ENCODE assay signal across 8 cellular contexts in genomic region chr9:5714501-5715401, GRCh38.
DNase-seq lines count a peak whose midpoint lies in the region; ATAC-seq, FAIRE-seq and TF ChIP-seq lines count a peak whose summit lies in the region.

No MANE protein-coding gene starts in this region.

- no peak overlapping the region for H3K4me3 Mint-ChIP-seq in MCF 10A (ENCODE audit: unreplicated experiment)

- no peaks in the 10 kb centered on the region for H3K9me3 Mint-ChIP-seq in MCF 10A (ENCODE audit: unreplicated experiment)

- H3K27me3 Mint-ChIP-seq in MCF 10A (ENCODE audit: insufficient read depth, unreplicated experiment): no peaks in the 10 kb centered on the region

- no peak for ATAC-seq in HG03378 (IDR thresholded peaks at IDR 0.05; ENCODE audit: unreplicated experiment)
- ATAC-seq in HG02763 (IDR thresholded peaks at IDR 0.05; ENCODE audit: unreplicated experiment): no peak

- no peaks in the 10 kb centered on the region for H3K27me3 ChIP-seq in breast epithelium

- TF ChIP-seq POLR2A in breast epithelium (IDR thresholded peaks at IDR 0.05): no peak

- BruUV-seq in MCF 10A (replicated peaks; lab: Mats Ljungman, UMichigan): no TSS peak

- H3K27ac ChIP-seq in breast epithelium: no peak overlapping the region

- peaks cover 51% of the 10 kb centered on the region for H3K36me3 Mint-ChIP-seq in MCF 10A (ENCODE audit: insufficient read depth, unreplicated experiment)

- CTCF ChIA-PET in MCF 10A (lab: Yijun Ruan, JAX): interaction anchor here (0.6 to 1.2 kb wide), 7 partner anchors 55 to 1335 kb away, joined by 3 to 4 read pairs (median 3); partner anchors contain the start of gene CD274

- peaks cover 6% of the 10 kb centered on the region for H3K4me1 Mint-ChIP-seq in MCF 10A (ENCODE audit: insufficient read depth, unreplicated experiment)

- H3K36me3 ChIP-seq in breast epithelium: no peaks in the 10 kb centered on the region

- FAIRE-seq in urothelium cell line (lab: Jason Lieb, UNC): no peak

- intact Hi-C loops in MCF 10A (cut with micrococcal nuclease): loop anchor here (1.0 kb wide), 3 partner anchors 85 to 264 kb away; partner anchors contain the start of genes CD274 and RIC1
- intact Hi-C loops in breast epithelium (cut with DNase I; ENCODE audit: low total_unique reads): no loop called here

- POLR2A ChIA-PET in MCF 10A (lab: Yijun Ruan, JAX): interaction anchor here (0.8 to 0.9 kb wide), 2 partner anchors 93 to 265 kb away, joined by 3 to 5 read pairs; partner anchors contain the start of gene CD274

- no peaks in the 10 kb centered on the region for H3K4me1 ChIP-seq in breast epithelium

- DNase-seq in MCF 10A (ENCODE audit: unreplicated experiment) (peak; percentile 60), breast epithelium (ENCODE audit: low spot score in 2 of 2) (no peak), RKO (ENCODE audit: low spot score) (peak; percentile 29), glomerular visceral epithelial cell (ENCODE audit: extremely low spot score) (peak; percentile 49), urothelium cell line (ENCODE audit: low spot score) (peak; percentile 2), NCI-H82 (lab: John Stamatoyannopoulos, UW) (no peak)

- H3K9me3 ChIP-seq in breast epithelium: no peaks in the 10 kb centered on the region

- H3K27ac Mint-ChIP-seq in MCF 10A (ENCODE audit: low read depth, unreplicated experiment): peak overlapping the region; percentile 47

- TF ChIP-seq CTCF in MCF 10A (IDR thresholded peaks at IDR 0.05; ENCODE audit: unreplicated experiment) (peak; percentile 70), breast epithelium (IDR thresholded peaks at IDR 0.05) (no peak)

- no peak overlapping the region for H3K4me3 ChIP-seq in breast epithelium

Comparison
In these comparisons a context has a peak if more than half of its experiments do, and no peak if none do; other contexts are left out.
1. DNase-seq: peak in MCF 10A (single experiment), RKO (single experiment), glomerular visceral epithelial cell (single experiment) and urothelium cell line (single experiment); none in breast epithelium (0 of 2) and NCI-H82 (single experiment).